24 cellular contexts compared by ENCODE assay signal in the genomic region with DNA sequence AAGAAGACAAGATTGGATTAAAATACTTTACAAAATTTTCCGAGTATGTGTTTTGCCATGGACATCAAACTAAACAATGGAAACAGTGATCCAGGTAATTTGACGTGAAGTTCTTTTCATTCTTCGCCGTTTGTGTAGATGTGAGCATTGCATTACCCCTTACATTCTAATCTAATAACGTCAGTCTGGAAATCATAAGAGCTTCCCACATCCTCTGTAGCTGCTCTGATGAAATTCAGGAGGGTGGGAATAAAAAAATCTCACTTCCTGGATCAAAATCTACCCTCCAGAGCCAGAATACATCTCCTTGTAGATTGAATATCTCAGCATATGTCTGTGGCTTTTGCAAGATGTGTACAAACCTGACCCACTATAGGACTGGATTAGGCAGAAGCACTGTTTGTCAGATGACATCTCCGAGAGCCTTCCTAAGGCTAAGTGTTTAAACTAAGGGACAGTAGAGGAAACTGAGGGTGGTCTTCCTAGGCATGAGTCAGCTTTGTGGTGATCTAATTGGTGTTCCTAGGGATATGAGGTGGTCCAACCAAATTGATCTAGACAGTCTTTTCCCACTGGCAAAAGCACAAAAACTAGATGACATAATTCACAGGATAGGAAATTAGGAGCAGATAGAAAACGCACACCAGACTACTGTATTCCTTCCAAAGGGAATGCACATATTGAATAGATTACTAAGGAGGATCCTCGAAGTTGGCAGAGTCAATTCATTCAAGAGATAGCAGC.
DNase-seq lines count a peak whose midpoint lies in the region; ATAC-seq and TF ChIP-seq lines count a peak whose summit lies in the region.
"Had no signal": no experiment of that assay in that cellular context is flagged by ENCODE, and none has a peak within 500 bp of the region (broad histone marks: within the 10 kb centered on the region; RNA-seq: fewer than 3 reads in every experiment).

No MANE protein-coding gene starts in this region.

- no CpG with 5 or more reads among the region's 8 CpGs for WGBS in IMR-90 (ENCODE audit: extremely low coverage in 2 of 2, insufficient read length in 1 of 2), 2 experiments

- no peak overlapping the region for H3K23ac ChIP-seq in IMR-90 (ENCODE audit: low read depth, low read length)

- intact Hi-C loops in IMR-90 (cut with micrococcal nuclease): no loop called here

- in situ Hi-C loops in IMR-90 (cut with MboI; ENCODE audit: low sequenced_read_pairs): no loop called here
- in situ Hi-C loops in astrocyte of the cerebellum (cut with HindIII; ENCODE audit: low sequenced_read_pairs): no loop called here

- peak overlapping the region in 1 of 2 experiments; percentile 6; a peak in 1 of 4 replicates for H4K8ac ChIP-seq in IMR-90 (ENCODE audit: low read depth in 2 of 2, low read length in 2 of 2)

- TF ChIP-seq RAD21 in IMR-90 (IDR thresholded peaks at IDR 0.05; ENCODE audit: low read length): no peak

- no peak overlapping the region for H3K27ac ChIP-seq in IMR-90 (ENCODE audit: insufficient read depth, low read length)
- H3K27ac ChIP-seq: KMS-11, skin epidermis, transverse colon, VCaP had no signal

- no peak overlapping the region for H3K9ac ChIP-seq in IMR-90 (ENCODE audit: low read depth, low read length)
- H3K9ac ChIP-seq: KMS-11 had no signal

- H2AK5ac ChIP-seq in IMR-90 (ENCODE audit: low read depth, low read length): no peak overlapping the region; the same call in 1 of the 2 replicates

- dilution Hi-C loops in IMR-90 (cut with HindIII; ENCODE audit: low sequenced_read_pairs, unreplicated experiment): no loop called here

- no peak overlapping the region for H2AFZ ChIP-seq in IMR-90 (replicated peaks; ENCODE audit: low read length, poor library complexity)

- TF ChIP-seq POLR2A in IMR-90 (IDR thresholded peaks at IDR 0.05; ENCODE audit: low read depth, low read length): no peak

- TF ChIP-seq CTCF in AG10803 (conservative IDR thresholded peaks at IDR 0.05; ENCODE audit: low read length) (no peak), IMR-90 (conservative IDR thresholded peaks at IDR 0.05; ENCODE audit: low read depth, low read length) (no peak), astrocyte of the cerebellum (IDR thresholded peaks at IDR 0.05; ENCODE audit: low read depth, low read length, missing control alignments) (no peak), GM10266 (IDR thresholded peaks at IDR 0.05; ENCODE audit: control insufficient read depth, insufficient read depth, low read depth, missing control alignments) (no peak)

- peak overlapping the region; percentile 72; the same call in 1 of the 2 replicates for H3K18ac ChIP-seq in IMR-90 (ENCODE audit: low read depth, low read length)

- H3K4me3 ChIP-seq in AG10803 (ENCODE audit: low read length): no peak overlapping the region
- no peak overlapping the region for H3K4me3 ChIP-seq in IMR-90 (ENCODE audit: insufficient read depth, low read depth, low read length)
- H3K4me3 ChIP-seq in astrocyte of the cerebellum (ENCODE audit: low read depth, low read length): no peak overlapping the region
- H3K4me3 ChIP-seq: skin epidermis, transverse colon had no signal

- no peaks in the 10 kb centered on the region for H3K36me3 ChIP-seq in IMR-90 (ENCODE audit: control insufficient read depth, insufficient read depth, low read length)
- H3K36me3 ChIP-seq: transverse colon had no signal

- H2AK9ac ChIP-seq in IMR-90 (replicated peaks; ENCODE audit: low read depth, low read length, poor library complexity): no peak overlapping the region

- H2BK120ac ChIP-seq in IMR-90 (ENCODE audit: low read depth, low read length): no peak overlapping the region; the same call in 1 of the 2 replicates

- no peaks in the 10 kb centered on the region for H3K9me3 ChIP-seq in IMR-90 (ENCODE audit: control insufficient read depth, insufficient read depth, low read length)
- H3K9me3 ChIP-seq: transverse colon had no signal

- H3K9me1 ChIP-seq in IMR-90 (ENCODE audit: insufficient read depth, low read length): peaks cover 7% of the 10 kb centered on the region; the same call in 1 of the 2 replicates

- H3K56ac ChIP-seq in IMR-90 (ENCODE audit: extremely low read depth, insufficient read depth, low read length): no peak overlapping the region

- peak overlapping the region; percentile 33; the same call in 1 of the 2 replicates for H3K14ac ChIP-seq in IMR-90 (replicated peaks; ENCODE audit: low read depth, low read length)

- CTCF ChIA-PET in IMR-90 (lab: Yijun Ruan, JAX): no interaction called here

- peak overlapping the region; percentile 57; the same call in 1 of the 3 replicates for H2BK15ac ChIP-seq in IMR-90 (ENCODE audit: low read depth, low read length)

- H4K5ac ChIP-seq in IMR-90 (ENCODE audit: low read depth, low read length): no peak overlapping the region; the same call in 1 of the 2 replicates

- H2BK5ac ChIP-seq in IMR-90 (ENCODE audit: low read depth, low read length, poor library complexity, severe bottlenecking): no peak overlapping the region

- H3K27me3 ChIP-seq in IMR-90 (ENCODE audit: control insufficient read depth, insufficient read depth, low read length): no peaks in the 10 kb centered on the region
- H3K27me3 ChIP-seq: transverse colon had no signal

- no peak for ATAC-seq in IMR-90 (ENCODE audit: low read depth)
- ATAC-seq: natural killer cell treated with Interleukin-12 subunit alpha and Interleukin-12 subunit beta and Interleukin-15 and Interleukin-18, amount 100 ng/mL, for 72 hours had no signal

- H4K91ac ChIP-seq in IMR-90 (ENCODE audit: insufficient read depth, low read depth, low read length): no peak overlapping the region

- BruUV-seq in IMR-90 (replicated peaks; lab: Mats Ljungman, UMichigan): no TSS peak

- H3K4me1 ChIP-seq in IMR-90 (ENCODE audit: control insufficient read depth, insufficient read depth, low read length): peaks cover 8% of the 10 kb centered on the region
- H3K4me1 ChIP-seq: transverse colon had no signal

- DNase-seq in AG10803 (ENCODE audit: low read depth): peak; percentile 94
- DNase-seq in IMR-90: peak; percentile 54
- peak; percentile 80 for DNase-seq in astrocyte of the cerebellum (ENCODE audit: low read depth)
- DNase-seq in glomerular visceral epithelial cell (ENCODE audit: extremely low spot score): peak; percentile 75
- DNase-seq in NCI-H187 treated with DMSO at 0.1 percent for 48 hours (lab: John Stamatoyannopoulos, UW): no peak
- DNase-seq in activated naive CD4-positive, alpha-beta T cell treated with Interleukin-2 at 50 U/mL for 16 hours: no peak
- no peak for DNase-seq in GM10266 (ENCODE audit: extremely low spot score)
- no peak for DNase-seq in NK-92 (lab: John Stamatoyannopoulos, UW; ENCODE audit: unreplicated experiment)
- DNase-seq: activated CD8-positive, alpha-beta memory T cell treated with anti-CD3 and anti-CD28 coated beads, Interleukin-2, amount 50 U/mL, for 48 hours; activated effector memory CD4-positive, alpha-beta T cell treated with anti-CD3 and anti-CD28 coated beads, Interleukin-2, amount 50 U/mL, for 16 hours; amygdala; C1 segment of cervical spinal cord; effector memory CD4-positive, alpha-beta T cell; GDM1; NCI-H1092 treated with DMSO at 0.1 percent for 48 hours; NCI-H2081 treated with DMSO at 0.1 percent for 48 hours; NCI-H510A treated with DMSO at 0.1 percent for 48 hours; posterior cingulate gyrus; stimulated activated CD4-positive, alpha-beta T cell treated with anti-CD3 and anti-CD28 coated beads, Interleukin-2, amount 100 ng/mL, for 48 hours; transverse colon had no signal

- peak overlapping the region; percentile 7; the same call in 1 of the 2 replicates for H3K4ac ChIP-seq in IMR-90 (ENCODE audit: low read depth, low read length)

- no peaks in the 10 kb centered on the region for H3K79me1 ChIP-seq in IMR-90 (ENCODE audit: low read depth in 1 of 2, low read length in 2 of 2)

- no peak overlapping the region for H3K4me2 ChIP-seq in IMR-90 (ENCODE audit: low read depth, low read length)
- H3K4me2 ChIP-seq: KMS-11 had no signal

- POLR2A ChIA-PET in IMR-90 (lab: Charles Lee; ENCODE audit: unreplicated experiment): no interaction called here

- H2BK20ac ChIP-seq in IMR-90 (ENCODE audit: low read depth, low read length): peak overlapping the region; percentile 35; the same call in 1 of the 2 replicates

- no peaks in the 10 kb centered on the region for H4K20me1 ChIP-seq in IMR-90 (ENCODE audit: insufficient read depth, low read length)

TF ChIP-seq in IMR-90, 13 proteins besides CTCF, POLR2A, EP300 and RAD21 (continues in another document):
- TF ChIP-seq USF2 (IDR thresholded peaks at IDR 0.05; ENCODE audit: low read depth, low read length): no peak
- TF ChIP-seq FOS (IDR thresholded peaks at IDR 0.05; ENCODE audit: low read depth, low read length): no peak
- no peak for TF ChIP-seq MAZ (IDR thresholded peaks at IDR 0.05; ENCODE audit: borderline replicate concordance, low read depth, low read length)
- TF ChIP-seq RFX5 (IDR thresholded peaks at IDR 0.05; ENCODE audit: low read depth, low read length): no peak
- TF ChIP-seq CHD1 (IDR thresholded peaks at IDR 0.05; ENCODE audit: low read depth, low read length): no peak
- no peak for TF ChIP-seq MAFK (IDR thresholded peaks at IDR 0.05; ENCODE audit: low read depth, low read length)
- TF ChIP-seq CEBPB (IDR thresholded peaks at IDR 0.05; ENCODE audit: low read depth, low read length): no peak
- TF ChIP-seq NFE2L2 (IDR thresholded peaks at IDR 0.05; ENCODE audit: low read depth, low read length): no peak
- TF ChIP-seq SMC3 (IDR thresholded peaks at IDR 0.05; ENCODE audit: low read depth, low read length): no peak
- no peak for TF ChIP-seq BHLHE40 (IDR thresholded peaks at IDR 0.05; ENCODE audit: low read depth, low read length)
- TF ChIP-seq, protein P1, sequence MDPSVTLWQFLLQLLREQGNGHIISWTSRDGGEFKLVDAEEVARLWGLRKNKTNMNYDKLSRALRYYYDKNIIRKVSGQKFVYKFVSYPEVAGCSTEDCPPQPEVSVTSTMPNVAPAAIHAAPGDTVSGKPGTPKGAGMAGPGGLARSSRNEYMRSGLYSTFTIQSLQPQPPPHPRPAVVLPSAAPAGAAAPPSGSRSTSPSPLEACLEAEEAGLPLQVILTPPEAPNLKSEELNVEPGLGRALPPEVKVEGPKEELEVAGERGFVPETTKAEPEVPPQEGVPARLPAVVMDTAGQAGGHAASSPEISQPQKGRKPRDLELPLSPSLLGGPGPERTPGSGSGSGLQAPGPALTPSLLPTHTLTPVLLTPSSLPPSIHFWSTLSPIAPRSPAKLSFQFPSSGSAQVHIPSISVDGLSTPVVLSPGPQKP (IDR thresholded peaks at IDR 0.05; ENCODE audit: borderline replicate concordance, low read depth, low read length): no peak
- TF ChIP-seq MXI1 (IDR thresholded peaks at IDR 0.05; ENCODE audit: borderline replicate concordance, low read depth, low read length): no peak

Comparison
In these comparisons a context has a peak if more than half of its experiments do, and no peak if none do; other contexts are left out.
1. DNase-seq: peak in AG10803 (single experiment), IMR-90 (single experiment), astrocyte of the cerebellum (single experiment) and glomerular visceral epithelial cell (single experiment); none in NCI-H187 treated with DMSO at 0.1 percent for 48 hours (single experiment), activated naive CD4-positive, alpha-beta T cell treated with Interleukin-2 at 50 U/mL for 16 hours (single experiment), GM10266 (single experiment) and NK-92 (single experiment).